12 cellular contexts compared by ENCODE assay signal in the genomic region with DNA sequence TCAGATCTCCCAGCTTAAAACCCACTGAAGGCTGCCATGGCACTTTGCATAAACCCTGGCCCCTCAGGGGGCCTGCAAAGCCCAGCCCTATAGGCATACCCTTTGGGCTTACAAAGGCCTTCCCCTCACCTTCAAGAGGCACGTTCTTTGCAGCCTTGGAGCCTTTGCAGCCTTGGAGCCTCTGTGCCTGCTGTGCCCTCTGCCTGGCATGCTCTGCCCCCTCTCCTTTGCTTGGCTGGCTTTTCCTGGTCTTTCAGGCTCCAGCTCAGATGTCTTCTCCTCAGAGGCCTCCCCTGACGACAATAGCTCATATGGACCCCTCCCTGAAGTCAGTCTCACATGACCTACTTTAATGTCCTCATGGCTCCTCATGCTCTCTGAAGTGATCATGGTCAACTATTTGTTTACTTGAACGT.
A peak's percentile ranks its signal among the peaks of the same experiment; 100 is the strongest.
DNase-seq lines count a peak whose midpoint lies in the region; ATAC-seq, FAIRE-seq and TF ChIP-seq lines count a peak whose summit lies in the region.
"Had no signal": no experiment of that assay in that cellular context is flagged by ENCODE, and none has a peak within 500 bp of the region (broad histone marks: within the 10 kb centered on the region; RNA-seq: fewer than 3 reads in every experiment).

No MANE protein-coding gene starts in this region.

- H3K9me3 Mint-ChIP-seq in astrocyte (ENCODE audit: unreplicated experiment) (peaks cover 4% of the 10 kb centered on the region), naive B cell (peaks cover 0 to 2% (median 0%) of the 10 kb centered on the region in 7 donors)

- H3K27ac ChIP-seq in right atrium auricular region (peak overlapping the region; percentile 63 to 69), astrocyte (ENCODE audit: low read depth, low read length) (peak overlapping the region; percentile 23), adrenal gland (peak overlapping the region in 2 of 5 donors; percentile 64 to 67)
- H3K27ac ChIP-seq: testis had no signal

- H3K4me1 ChIP-seq in right atrium auricular region (peaks cover 0 to 40% of the 10 kb centered on the region in 2 donors), astrocyte (ENCODE audit: insufficient read depth, low read length) (peaks cover 27% of the 10 kb centered on the region), adrenal gland (replicated peaks in 1 of 2) (peaks cover 23 to 40% of the 10 kb centered on the region in 2 donors)

- no peaks in the 10 kb centered on the region for H3K9me3 ChIP-seq in right atrium auricular region
- no peaks in the 10 kb centered on the region for H3K9me3 ChIP-seq in astrocyte (ENCODE audit: insufficient read depth, low read depth, low read length)
- no peaks in the 10 kb centered on the region for H3K9me3 ChIP-seq in adrenal gland (replicated peaks in 1 of 3)
- H3K9me3 ChIP-seq: breast epithelium, mucosa of descending colon, testis had no signal

- H3K27me3 ChIP-seq in right atrium auricular region, result no peaks in the 10 kb centered on the region
- no peaks in the 10 kb centered on the region for H3K27me3 ChIP-seq in astrocyte (ENCODE audit: insufficient read depth, low read length)
- no peaks in the 10 kb centered on the region for H3K27me3 ChIP-seq in adrenal gland
- H3K27me3 ChIP-seq: breast epithelium, testis had no signal

- H3K36me3 ChIP-seq in right atrium auricular region (no peaks in the 10 kb centered on the region), astrocyte (ENCODE audit: insufficient read depth, low read length) (no peaks in the 10 kb centered on the region), adrenal gland (replicated peaks in 1 of 2) (no peaks in the 10 kb centered on the region)
- H3K36me3 ChIP-seq: breast epithelium had no signal

- WGBS in adrenal gland, 4 donors, result 50 to 66% (median 58%) methylated on average over 3 of the region's 3 CpGs

- FAIRE-seq in astrocyte (lab: Jason Lieb, UNC), result no peak
- FAIRE-seq: frontal cortex had no signal

- no peak for DNase-seq in right atrium auricular region (ENCODE audit: low spot score)
- DNase-seq in left cardiac atrium, result no peak
- no peak for DNase-seq in astrocyte (ENCODE audit: low read depth)
- no peak for DNase-seq in naive B cell
- no peak for DNase-seq in adrenal gland
- no peak for DNase-seq in stimulated activated CD4-positive, alpha-beta T cell treated with anti-CD3 and anti-CD28 coated beads, Interleukin-4, amount 100 ng/mL, for 4 hours
- no peak for DNase-seq in erythroblast (lab: John Stamatoyannopoulos, UW)

- H3K27ac Mint-ChIP-seq in astrocyte (ENCODE audit: unreplicated experiment), result peak overlapping the region; percentile 95
- H3K27ac Mint-ChIP-seq in naive B cell, result peak overlapping the region in 5 of 6 donors; percentile 70 to 96 (median 94)

- peaks cover 5% of the 10 kb centered on the region for H3K36me3 Mint-ChIP-seq in astrocyte (ENCODE audit: low read depth, unreplicated experiment)
- H3K36me3 Mint-ChIP-seq in naive B cell, result no peaks in the 10 kb centered on the region

- H3K4me3 Mint-ChIP-seq in astrocyte (ENCODE audit: unreplicated experiment) (peak overlapping the region; percentile 73), naive B cell (peak overlapping the region in 7 of 8 donors; percentile 61 to 89 (median 82))

- no peak overlapping the region for H2AFZ ChIP-seq in astrocyte (ENCODE audit: low read depth, low read length)

- H4K20me1 ChIP-seq in astrocyte (ENCODE audit: insufficient read depth, low read length), result no peaks in the 10 kb centered on the region

- no peak for TF ChIP-seq POLR2A in adrenal gland (IDR thresholded peaks at IDR 0.05)
- TF ChIP-seq POLR2A in erythroblast (IDR thresholded peaks at IDR 0.05; ENCODE audit: low read length), result no peak

- TF ChIP-seq CTCF in right atrium auricular region (IDR thresholded peaks at IDR 0.05) (no peak), astrocyte (IDR thresholded peaks at IDR 0.05; ENCODE audit: insufficient read depth, low read depth, low read length) (no peak), adrenal gland (IDR thresholded peaks at IDR 0.05) (no peak)

- no peaks in the 10 kb centered on the region for H3K79me2 ChIP-seq in astrocyte (ENCODE audit: insufficient read depth, low read length)

- H3K4me1 Mint-ChIP-seq in astrocyte (ENCODE audit: low read depth, unreplicated experiment), result peaks cover 39% of the 10 kb centered on the region
- H3K4me1 Mint-ChIP-seq in naive B cell, result peaks cover 36 to 49% (median 45%) of the 10 kb centered on the region in 3 donors

- ATAC-seq in left cardiac atrium (no peak), naive B cell (ENCODE audit: low read depth in 2 of 2) (no peak), GM19455 (IDR thresholded peaks at IDR 0.05; ENCODE audit: unreplicated experiment) (no peak)

- peak overlapping the region; percentile 2 for H3K9ac ChIP-seq in astrocyte (ENCODE audit: low read length)

- intact Hi-C loops in left cardiac atrium (cut with DNase I), result no loop called here
- intact Hi-C loops in adrenal gland (cut with DNase I), result loop anchor here in 1 of 2 donors (10.0 kb wide), 1 partner anchor 56 kb away; no protein-coding TSS in a partner anchor

- H3K4me2 ChIP-seq in astrocyte (ENCODE audit: low read length), result no peak overlapping the region

- no peak overlapping the region for H3K4me3 ChIP-seq in right atrium auricular region
- no peak overlapping the region for H3K4me3 ChIP-seq in astrocyte (ENCODE audit: insufficient read depth, low read depth, low read length)
- no peak overlapping the region for H3K4me3 ChIP-seq in adrenal gland
- H3K4me3 ChIP-seq: mucosa of descending colon had no signal

- no peaks in the 10 kb centered on the region for H3K27me3 Mint-ChIP-seq in astrocyte (ENCODE audit: low read depth, unreplicated experiment)
- peaks cover 0 to 6% (median 3%) of the 10 kb centered on the region in 3 donors for H3K27me3 Mint-ChIP-seq in naive B cell
